ENCODE assay signal across 37 cellular contexts in the genomic region with DNA sequence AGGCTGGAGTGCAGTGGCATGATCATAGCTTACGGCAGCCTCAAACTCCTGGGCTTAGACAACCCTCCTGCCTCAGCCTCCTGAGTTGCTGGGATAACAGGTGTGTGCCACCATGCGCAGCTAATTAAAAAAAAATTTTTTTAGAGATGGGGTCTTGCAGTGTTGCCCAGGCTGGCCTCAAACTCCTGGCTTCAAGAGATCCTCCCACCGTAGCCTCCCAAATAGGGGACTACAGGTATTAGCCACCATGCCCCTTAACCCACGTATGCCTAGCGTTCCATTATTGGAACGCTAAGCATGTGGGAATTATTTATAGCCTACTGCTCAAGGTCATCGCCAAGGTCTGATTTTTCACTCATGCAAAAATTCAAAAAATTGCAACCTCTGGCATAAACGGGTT.
"Had no signal": no experiment of that assay in that cellular context is flagged by ENCODE, and none has a peak within 500 bp of the region (broad histone marks: within the 10 kb centered on the region; RNA-seq: fewer than 3 reads in every experiment).

No MANE protein-coding gene starts in this region.

- H3K27me3 Mint-ChIP-seq: activated CD4-positive, alpha-beta memory T cell treated with anti-CD3 and anti-CD28 coated beads for 36 hours; activated CD4-positive, alpha-beta T cell treated with anti-CD3 and anti-CD28 coated beads, Interleukin-2, amount 10 ng/mL, durations not matched to agents 24 days and 14 days; activated CD8-positive, alpha-beta T cell treated with anti-CD3 and anti-CD28 coated beads for 36 hours; activated naive CD4-positive, alpha-beta T cell treated with anti-CD3 and anti-CD28 coated beads, Interleukin-2, amount 10 ng/mL, durations not matched to agents 7 days and 5 days; activated naive CD4-positive, alpha-beta T cell treated with anti-CD3 and anti-CD28 coated beads, Interleukin-2, amount 50 U/mL, for 24 hours; activated naive CD8-positive, alpha-beta T cell; activated naive CD8-positive, alpha-beta T cell treated with anti-CD3 and anti-CD28 coated beads, Interleukin-2, amount 10 ng/mL, durations not matched to agents 7 days and 5 days; activated naive CD8-positive, alpha-beta T cell treated with anti-CD3 and anti-CD28 coated beads, Interleukin-2, amount 50 U/mL, for 24 hours; activated T-cell treated with anti-CD3 and anti-CD28 coated beads, Interleukin-2, amount 50 U/mL, for 24 hours; brain; central memory CD8-positive, alpha-beta T cell had no signal

- H3K9me3 Mint-ChIP-seq: activated CD4-positive, alpha-beta memory T cell treated with anti-CD3 and anti-CD28 coated beads for 36 hours; activated CD8-positive, alpha-beta T cell treated with anti-CD3 and anti-CD28 coated beads for 36 hours; activated naive CD4-positive, alpha-beta T cell treated with anti-CD3 and anti-CD28 coated beads, Interleukin-2, amount 50 U/mL, for 24 hours; activated naive CD8-positive, alpha-beta T cell treated with anti-CD3 and anti-CD28 coated beads, Interleukin-2, amount 10 ng/mL, durations not matched to agents 7 days and 5 days; activated T-cell treated with anti-CD3 and anti-CD28 coated beads, Interleukin-2, amount 50 U/mL, for 24 hours; activated T-helper 2 cell treated with anti-CD3 and anti-CD28 coated beads, Interferon-gamma antibody, Interleukin-2, Interleukin-4, amounts not matched to agents 10 μg/mL and 5 μg/mL and 100 μg/mL, durations not matched to agents 14 hours and 24 hours and 36 hours; brain; central memory CD8-positive, alpha-beta T cell had no signal

- H3K27ac Mint-ChIP-seq: activated CD4-positive, alpha-beta memory T cell treated with anti-CD3 and anti-CD28 coated beads for 36 hours; activated CD4-positive, alpha-beta T cell treated with anti-CD3 and anti-CD28 coated beads, Interleukin-2, amount 10 ng/mL, durations not matched to agents 24 days and 14 days; activated CD8-positive, alpha-beta T cell treated with anti-CD3 and anti-CD28 coated beads for 36 hours; activated naive CD4-positive, alpha-beta T cell treated with anti-CD3 and anti-CD28 coated beads, Interleukin-2, amount 10 ng/mL, durations not matched to agents 7 days and 5 days; activated naive CD4-positive, alpha-beta T cell treated with anti-CD3 and anti-CD28 coated beads, Interleukin-2, amount 50 U/mL, for 24 hours; activated naive CD8-positive, alpha-beta T cell; activated naive CD8-positive, alpha-beta T cell treated with anti-CD3 and anti-CD28 coated beads, Interleukin-2, amount 10 ng/mL, durations not matched to agents 7 days and 5 days; activated naive CD8-positive, alpha-beta T cell treated with anti-CD3 and anti-CD28 coated beads, Interleukin-2, amount 50 U/mL, for 24 hours; activated T-cell treated with anti-CD3 and anti-CD28 coated beads, Interleukin-2, amount 50 U/mL, for 24 hours; activated T-helper 2 cell treated with anti-CD3 and anti-CD28 coated beads, Interferon-gamma antibody, Interleukin-2, Interleukin-4, amounts not matched to agents 10 μg/mL and 5 μg/mL and 100 μg/mL, durations not matched to agents 14 hours and 24 hours and 36 hours; brain; T-helper 1 cell treated with Interleukin-12 subunit alpha and Interleukin-12 subunit beta and Interleukin-4 antibody, amounts not matched to agents 30 μg/mL and 1 μg/mL, for 36 hours; T-helper 2 cell treated with Interferon-gamma antibody and Interleukin-4, amounts not matched to agents 5 μg/mL and 100 μg/mL, for 36 hours had no signal

- H3K4me1 ChIP-seq: ascending aorta had no signal

- H3K4me3 ChIP-seq: ascending aorta, cardiac muscle cell had no signal

- H3K9me3 ChIP-seq: ascending aorta had no signal

- H3K36me3 ChIP-seq: ascending aorta, cardiac muscle cell had no signal

- H3K27me3 ChIP-seq: ascending aorta, cardiac muscle cell had no signal

- H3K4me1 Mint-ChIP-seq: activated naive CD4-positive, alpha-beta T cell treated with anti-CD3 and anti-CD28 coated beads, Interleukin-2, amount 10 ng/mL, durations not matched to agents 7 days and 5 days; brain had no signal

- H3K4me3 Mint-ChIP-seq: activated CD4-positive, alpha-beta memory T cell treated with anti-CD3 and anti-CD28 coated beads for 36 hours; activated CD4-positive, alpha-beta T cell treated with anti-CD3 and anti-CD28 coated beads, Interleukin-2, amount 10 ng/mL, durations not matched to agents 24 days and 14 days; activated CD8-positive, alpha-beta T cell treated with anti-CD3 and anti-CD28 coated beads for 36 hours; activated naive CD4-positive, alpha-beta T cell treated with anti-CD3 and anti-CD28 coated beads, Interleukin-2, amount 10 ng/mL, durations not matched to agents 7 days and 5 days; activated naive CD4-positive, alpha-beta T cell treated with anti-CD3 and anti-CD28 coated beads, Interleukin-2, amount 50 U/mL, for 24 hours; activated naive CD8-positive, alpha-beta T cell; activated naive CD8-positive, alpha-beta T cell treated with anti-CD3 and anti-CD28 coated beads, Interleukin-2, amount 10 ng/mL, durations not matched to agents 7 days and 5 days; activated naive CD8-positive, alpha-beta T cell treated with anti-CD3 and anti-CD28 coated beads, Interleukin-2, amount 50 U/mL, for 24 hours; activated T-cell treated with anti-CD3 and anti-CD28 coated beads, Interleukin-2, amount 50 U/mL, for 24 hours; brain; central memory CD8-positive, alpha-beta T cell; T-helper 1 cell treated with Interleukin-12 subunit alpha and Interleukin-12 subunit beta and Interleukin-4 antibody, amounts not matched to agents 30 μg/mL and 1 μg/mL, for 36 hours; T-helper 2 cell treated with Interferon-gamma antibody and Interleukin-4, amounts not matched to agents 5 μg/mL and 100 μg/mL, for 36 hours had no signal

- ATAC-seq: activated CD4-positive, CD25-positive, alpha-beta regulatory T cell treated with anti-CD3 and anti-CD28 coated beads, Interleukin-2, amount 50 U/mL, for 24 hours; activated CD8-positive, alpha-beta T cell treated with anti-CD3 and anti-CD28 coated beads for 36 hours; activated naive CD8-positive, alpha-beta T cell treated with anti-CD3 and anti-CD28 coated beads, Interleukin-2, amount 50 U/mL, for 24 hours had no signal

- DNase-seq: activated CD4-positive, alpha-beta memory T cell treated with anti-CD3 and anti-CD28 coated beads for 36 hours; activated CD4-positive, alpha-beta T cell treated with anti-CD3 and anti-CD28 coated beads for 1 hour; activated CD4-positive, alpha-beta T cell treated with anti-CD3 and anti-CD28 coated beads for 4 hours; activated CD4-positive, alpha-beta T cell treated with anti-CD3 and anti-CD28 coated beads, Interleukin-2, amount 10 ng/mL, durations not matched to agents 24 days and 14 days; activated CD4-positive, alpha-beta T cell treated with anti-CD3 and anti-CD28 coated beads, Interleukin-2, amount 50 U/mL, for 1 hour; activated CD4-positive, alpha-beta T cell treated with anti-CD3 and anti-CD28 coated beads, Interleukin-2, amount 50 U/mL, for 4 hours; activated CD4-positive, CD25-positive, alpha-beta regulatory T cell; activated CD8-positive, alpha-beta memory T cell treated with anti-CD3 and anti-CD28 coated beads, Interleukin-2, amount 50 U/mL, for 48 hours; activated CD8-positive, alpha-beta T cell treated with anti-CD3 and anti-CD28 coated beads for 36 hours; activated effector memory CD4-positive, alpha-beta T cell treated with Interleukin-2 at 50 U/mL for 16 hours; activated gamma-delta T cell; activated naive CD4-positive, alpha-beta T cell treated with anti-CD3 and anti-CD28 coated beads, Interleukin-2, amount 10 ng/mL, durations not matched to agents 7 days and 5 days; activated naive CD4-positive, alpha-beta T cell treated with Interleukin-2 at 50 U/mL for 16 hours; activated naive CD8-positive, alpha-beta T cell treated with anti-CD3 and anti-CD28 coated beads, Interleukin-2, amount 10 ng/mL, durations not matched to agents 7 days and 5 days; activated naive CD8-positive, alpha-beta T cell treated with anti-CD3 and anti-CD28 coated beads, Interleukin-2, amount 50 U/mL, for 24 hours; activated T-cell treated with anti-CD3 and anti-CD28 coated beads, Interleukin-2, amount 50 U/mL, for 24 hours; activated T-cell treated with anti-CD3 and anti-CD28 coated beads, Interleukin-2, amount 50 U/mL, for 48 hours; amygdala; anterior cingulate cortex; caudate nucleus; cerebellar nuclear complex; T-helper 1 cell; T-helper 2 cell; T-helper 9 cell had no signal

- H3K27ac ChIP-seq: ascending aorta, cardiac muscle cell, VCaP had no signal

- FAIRE-seq: bronchial epithelial cell, TTC549 had no signal

- H3K36me3 Mint-ChIP-seq: activated naive CD4-positive, alpha-beta T cell treated with anti-CD3 and anti-CD28 coated beads, Interleukin-2, amount 50 U/mL, for 24 hours had no signal
